ENCODE assay signal across 14 cellular contexts in the genomic region with DNA sequence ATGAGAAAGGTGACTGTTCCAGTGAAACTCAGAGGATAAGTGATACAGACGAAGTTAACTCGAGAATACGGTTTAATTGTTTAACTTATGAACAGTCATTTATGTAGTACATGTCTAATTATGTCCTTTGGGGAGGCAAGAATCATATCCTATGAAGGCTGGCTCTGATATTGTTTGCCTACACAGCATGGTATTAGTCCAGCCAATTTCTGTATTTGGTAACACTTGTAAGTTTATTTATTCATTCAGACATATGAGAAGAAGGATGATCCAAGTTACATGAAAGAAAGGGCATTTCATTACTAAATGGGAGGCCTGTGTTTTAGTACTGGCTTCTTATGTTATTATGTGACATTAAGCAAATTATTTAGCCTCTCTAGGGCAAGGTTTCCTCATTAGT.
"Had no signal": no experiment of that assay in that cellular context is flagged by ENCODE, and none has a peak within 500 bp of the region (broad histone marks: within the 10 kb centered on the region; RNA-seq: fewer than 3 reads in every experiment).

No MANE protein-coding gene starts in this region.

- H3K27ac Mint-ChIP-seq: activated CD8-positive, alpha-beta T cell treated with anti-CD3 and anti-CD28 coated beads for 36 hours; stimulated activated effector memory CD8-positive, alpha-beta T cell treated with anti-CD3 and anti-CD28 coated beads, Interleukin-12 subunit alpha, Interleukin-12 subunit beta, amount 100 ng/mL, for 72 hours had no signal

- H3K4me1 Mint-ChIP-seq: central memory CD8-positive, alpha-beta T cell; neural crest cell; stimulated activated effector memory CD8-positive, alpha-beta T cell treated with anti-CD3 and anti-CD28 coated beads, Interleukin-12 subunit alpha, Interleukin-12 subunit beta, amount 100 ng/mL, for 72 hours had no signal

- H3K9me3 Mint-ChIP-seq: activated CD8-positive, alpha-beta T cell treated with anti-CD3 and anti-CD28 coated beads for 36 hours; activated T-cell treated with anti-CD3 and anti-CD28 coated beads, Interleukin-2, amount 50 U/mL, for 4 hours; central memory CD8-positive, alpha-beta T cell; stimulated activated effector memory CD8-positive, alpha-beta T cell treated with anti-CD3 and anti-CD28 coated beads, Interleukin-12 subunit alpha, Interleukin-12 subunit beta, amount 100 ng/mL, for 72 hours had no signal

- H3K36me3 Mint-ChIP-seq: stimulated activated effector memory CD8-positive, alpha-beta T cell treated with anti-CD3 and anti-CD28 coated beads, Interleukin-12 subunit alpha, Interleukin-12 subunit beta, amount 100 ng/mL, for 72 hours had no signal

- H3K4me3 Mint-ChIP-seq: activated CD8-positive, alpha-beta T cell treated with anti-CD3 and anti-CD28 coated beads for 36 hours; activated T-cell treated with anti-CD3 and anti-CD28 coated beads, Interleukin-2, amount 50 U/mL, for 4 hours; central memory CD8-positive, alpha-beta T cell; neural crest cell; stimulated activated effector memory CD8-positive, alpha-beta T cell treated with anti-CD3 and anti-CD28 coated beads, Interleukin-12 subunit alpha, Interleukin-12 subunit beta, amount 100 ng/mL, for 72 hours had no signal

- H3K27ac ChIP-seq: VCaP had no signal

- DNase-seq: activated CD4-positive, alpha-beta T cell treated with anti-CD3 and anti-CD28 coated beads for 4 hours; activated CD8-positive, alpha-beta T cell treated with anti-CD3 and anti-CD28 coated beads for 36 hours; activated effector memory CD4-positive, alpha-beta T cell treated with Interleukin-2 at 50 U/mL for 16 hours; activated naive CD4-positive, alpha-beta T cell treated with anti-CD3 and anti-CD28 coated beads, Interleukin-2, amount 50 U/mL, for 16 hours; activated T-cell treated with anti-CD3 and anti-CD28 coated beads, Interleukin-2, amount 50 U/mL, for 4 hours; cortex of kidney; effector CD8-positive, alpha-beta T cell; stimulated activated CD4-positive, alpha-beta T cell treated with anti-CD3 and anti-CD28 coated beads, Interleukin-12 subunit alpha, Interleukin-12 subunit beta, amount 100 ng/mL, for 4 hours had no signal

- H3K27me3 Mint-ChIP-seq: activated CD8-positive, alpha-beta T cell treated with anti-CD3 and anti-CD28 coated beads for 36 hours; central memory CD8-positive, alpha-beta T cell had no signal

- ATAC-seq: activated CD8-positive, alpha-beta T cell treated with anti-CD3 and anti-CD28 coated beads for 36 hours; activated T-cell treated with anti-CD3 and anti-CD28 coated beads, Interleukin-2, amount 50 U/mL, for 4 hours; sciatic nerve; stimulated activated effector memory CD8-positive, alpha-beta T cell treated with anti-CD3 and anti-CD28 coated beads, Interleukin-12 subunit alpha, Interleukin-12 subunit beta, amount 100 ng/mL, for 72 hours had no signal

- H3K4me3 ChIP-seq: lung had no signal
